ENCODE assay signal across 3 cellular contexts in genomic region chr2:121671621-121672020, GRCh38. TPM values are rescaled to one million over a fixed set of nuclear protein-coding genes. Genes with fewer than 3 reads are reported as not detected.
DNase-seq lines count a peak whose midpoint lies in the region; ATAC-seq, FAIRE-seq and TF ChIP-seq lines count a peak whose summit lies in the region.
"Not testable (repeated sequence)": the region's sequence is repeated elsewhere in the genome, so short reads cannot be mapped to it uniquely, and the experiment has no call there.

No MANE protein-coding gene starts in this region.

- H3K4me2 ChIP-seq in Karpas-422 (ENCODE audit: low read depth, low read length, poor library complexity, severe bottlenecking); K562 (ENCODE audit: insufficient read depth, low read length): not testable (repeated sequence)

- not testable (repeated sequence) for ATAC-seq in K562

- not testable (repeated sequence) for TF ChIP-seq RAD21 in K562 (CRISPR knock-in tag; conservative IDR thresholded peaks at IDR 0.05 in 1 of 2, IDR thresholded peaks at IDR 0.05 in 1 of 2)

- H3K9me2 ChIP-seq in Karpas-422 (replicated peaks; ENCODE audit: insufficient read depth, low read length) = not testable (repeated sequence)

- not testable (repeated sequence) for H3K27me3 ChIP-seq in Karpas-422 (ENCODE audit: low read length); K562 (ENCODE audit: control insufficient read depth in 2 of 2, insufficient read depth in 2 of 2, low read length in 2 of 2)

- TF ChIP-seq POLR2A in K562 (conservative IDR thresholded peaks at IDR 0.05) = not testable (repeated sequence)

- not testable (repeated sequence) for H3K9me1 ChIP-seq in K562 (ENCODE audit: control insufficient read depth, insufficient read depth, low read length)

- not testable (repeated sequence) for H2AFZ ChIP-seq in Karpas-422 (ENCODE audit: low read length); K562 (ENCODE audit: low read depth, low read length)

- not testable (repeated sequence) for H3K4me1 ChIP-seq in Karpas-422 (ENCODE audit: low read length); K562 (replicated peaks in 1 of 2; ENCODE audit: control insufficient read depth in 2 of 2, insufficient read depth in 2 of 2, low read length in 2 of 2)

- not testable (repeated sequence) for H3K9me3 ChIP-seq in Karpas-422 (ENCODE audit: low read length); K562 (replicated peaks; ENCODE audit: control insufficient read depth, insufficient read depth, low read depth, low read length)

- not testable (repeated sequence) for H3K9ac ChIP-seq in Karpas-422 (ENCODE audit: low read length); K562 (ENCODE audit: insufficient read depth in 1 of 2, low read depth in 2 of 2, low read length in 2 of 2)

- FAIRE-seq in K562 (lab: Jason Lieb, UNC) = not testable (repeated sequence)
- FAIRE-seq in islet of Langerhans (lab: Jason Lieb, UNC) = peak; percentile 24

- CTCF ChIA-PET in K562 (lab: Yijun Ruan, JAX; ENCODE audit: low intra/inter-chr PET ratio) = not testable (repeated sequence)

- TF ChIP-seq CTCF in K562 (IDR thresholded peaks at IDR 0.05 in 2 of 3, conservative IDR thresholded peaks at IDR 0.05 in 1 of 3; ENCODE audit: insufficient read depth in 2 of 3, low read depth in 1 of 3, low read length in 3 of 3) = not testable (repeated sequence)

- not testable (repeated sequence) for H3K79me2 ChIP-seq in Karpas-422 (ENCODE audit: low read length); K562 (ENCODE audit: control insufficient read depth, insufficient read depth, low read length)

- BruUV-seq in K562 (replicated peaks; lab: Mats Ljungman, UMichigan) = not testable (repeated sequence)

- POLR2A ChIA-PET in K562 (lab: Yijun Ruan, JAX) = interaction anchor here (1.5 kb wide), 1 partner anchor 22 kb away, joined by 3 read pairs; no protein-coding TSS in a partner anchor

- intact Hi-C loops in K562 (cut with micrococcal nuclease) = not testable (repeated sequence)

- H3K4me3 ChIP-seq in Karpas-422 (ENCODE audit: low read length); K562: not testable (repeated sequence)

- not testable (repeated sequence) for TF ChIP-seq EP300 in K562 (IDR thresholded peaks at IDR 0.05; ENCODE audit: low read length)

- not testable (repeated sequence) for H4K20me1 ChIP-seq in Karpas-422 (ENCODE audit: insufficient read depth, low read depth, low read length); K562 (replicated peaks; ENCODE audit: control insufficient read depth, insufficient read depth, low read length)

- H3K36me3 ChIP-seq in Karpas-422 (ENCODE audit: insufficient read depth, low read length); K562 (ENCODE audit: control insufficient read depth, insufficient read depth, low read length): not testable (repeated sequence)

- DNase-seq in Karpas-422 = peak; percentile 24
- DNase-seq in K562 (ENCODE audit: extremely low read depth in 1 of 4, low spot score in 3 of 4) = not testable (repeated sequence)

- in situ Hi-C loops in K562 (cut with MboI) = not testable (repeated sequence)

- WGBS in K562 (ENCODE audit: insufficient coverage, low coverage, missing lambda C conversion rate) = no CpG with 5 or more reads among the region's 1 CpG

- not testable (repeated sequence) for H3K27ac ChIP-seq in Karpas-422 (ENCODE audit: low read length); K562 (ENCODE audit: extremely low read depth, low read depth, low read length)

TF ChIP-seq in K562, 482 proteins besides CTCF, POLR2A, EP300 and RAD21:
- peak; percentile 97; the same call in 1 of the 2 replicates for TF ChIP-seq ZNF583 (CRISPR knock-in tag; IDR thresholded peaks at IDR 0.05)

RNA-seq across cellular contexts. Expression of gene CLASP1, which starts 22.4 kb away (rescaled TPM):
- 80.7 and 102 TPM in 2 replicates for total RNA-seq in Karpas-422 (2014; rRNA removed; shearing (Covaris generic); ENCODE audit: low replicate concordance)
- 121 and 224 TPM in 2 replicates for total RNA-seq in K562 (2011; cell fraction: chromatin; rRNA removed; ENCODE audit: low replicate concordance)
- 53.2 and 69.0 TPM in 2 replicates for total RNA-seq in K562 (2011; cell fraction: nucleolus; rRNA removed)
- 96.6 and 111 TPM in 2 replicates for total RNA-seq in K562 (2011; cell fraction: nucleoplasm; rRNA removed)
- total RNA-seq in K562 (2014; rRNA removed) (22.2 and 27.5 TPM in 2 replicates), K562 (2014; rRNA removed; fragmentation: Illumina TruSeq; extraction: Trizol) (25.7 and 28.2 TPM in 2 replicates), K562 (2015; rRNA removed; fragmentation: Illumina TruSeq; extraction: Trizol) (28.3 and 30.9 TPM in 2 replicates), K562 (2021) (38.3 and 40.3 TPM in 2 replicates)
- polyA plus RNA-seq in K562 (2011; rRNA removed) (8.5 and 10.3 TPM in 2 replicates), K562 (2014; fragmentation: Illumina TruSeq; extraction: Trizol) (17.3 and 18.0 TPM in 2 replicates), K562 (2014; fragmentation: Nextera tagmentation; extraction: Ambion mirVana) (1 to 10 TPM; 1.7 to 7.2 TPM), K562 (2014; rRNA removed) (20.2 and 20.7 TPM in 2 replicates)
- polyA plus RNA-seq in K562 (2011; cell fraction: cytosol; rRNA removed) = 4.5 and 7.0 TPM in 2 replicates
- 39.0 and 41.2 TPM in 2 replicates for polyA plus RNA-seq in K562 (2011; cell fraction: nucleus; rRNA removed)
- polyA plus RNA-seq in K562 (2012) = 17.5 and 22.9 TPM in 2 replicates
- polyA minus RNA-seq in K562 (2011; rRNA and poly(A)+ RNA removed) = 56.1 and 59.2 TPM in 2 replicates
- polyA minus RNA-seq in K562 (2011; cell fraction: cytosol; rRNA and poly(A)+ RNA removed) = 18.2 and 24.7 TPM in 2 replicates
- polyA minus RNA-seq in K562 (2011; cell fraction: nucleus; rRNA and poly(A)+ RNA removed) = 84.4 and 122 TPM in 2 replicates
